ENCODE assay signal across 1 cellular context in genomic region chr15:40306908-40307307, GRCh38.
TF ChIP-seq lines count a peak whose summit lies in the region.

No MANE protein-coding gene starts in this region.

TF ChIP-seq in K562, 482 proteins besides CTCF, POLR2A, EP300 and RAD21:
- TF ChIP-seq, protein P1, sequence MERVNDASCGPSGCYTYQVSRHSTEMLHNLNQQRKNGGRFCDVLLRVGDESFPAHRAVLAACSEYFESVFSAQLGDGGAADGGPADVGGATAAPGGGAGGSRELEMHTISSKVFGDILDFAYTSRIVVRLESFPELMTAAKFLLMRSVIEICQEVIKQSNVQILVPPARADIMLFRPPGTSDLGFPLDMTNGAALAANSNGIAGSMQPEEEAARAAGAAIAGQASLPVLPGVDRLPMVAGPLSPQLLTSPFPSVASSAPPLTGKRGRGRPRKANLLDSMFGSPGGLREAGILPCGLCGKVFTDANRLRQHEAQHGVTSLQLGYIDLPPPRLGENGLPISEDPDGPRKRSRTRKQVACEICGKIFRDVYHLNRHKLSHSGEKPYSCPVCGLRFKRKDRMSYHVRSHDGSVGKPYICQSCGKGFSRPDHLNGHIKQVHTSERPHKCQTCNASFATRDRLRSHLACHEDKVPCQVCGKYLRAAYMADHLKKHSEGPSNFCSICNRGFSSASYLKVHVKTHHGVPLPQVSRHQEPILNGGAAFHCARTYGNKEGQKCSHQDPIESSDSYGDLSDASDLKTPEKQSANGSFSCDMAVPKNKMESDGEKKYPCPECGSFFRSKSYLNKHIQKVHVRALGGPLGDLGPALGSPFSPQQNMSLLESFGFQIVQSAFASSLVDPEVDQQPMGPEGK (CRISPR knock-in tag; IDR thresholded peaks at IDR 0.05; ENCODE audit: borderline replicate concordance): no peak
- TF ChIP-seq, protein P2, sequence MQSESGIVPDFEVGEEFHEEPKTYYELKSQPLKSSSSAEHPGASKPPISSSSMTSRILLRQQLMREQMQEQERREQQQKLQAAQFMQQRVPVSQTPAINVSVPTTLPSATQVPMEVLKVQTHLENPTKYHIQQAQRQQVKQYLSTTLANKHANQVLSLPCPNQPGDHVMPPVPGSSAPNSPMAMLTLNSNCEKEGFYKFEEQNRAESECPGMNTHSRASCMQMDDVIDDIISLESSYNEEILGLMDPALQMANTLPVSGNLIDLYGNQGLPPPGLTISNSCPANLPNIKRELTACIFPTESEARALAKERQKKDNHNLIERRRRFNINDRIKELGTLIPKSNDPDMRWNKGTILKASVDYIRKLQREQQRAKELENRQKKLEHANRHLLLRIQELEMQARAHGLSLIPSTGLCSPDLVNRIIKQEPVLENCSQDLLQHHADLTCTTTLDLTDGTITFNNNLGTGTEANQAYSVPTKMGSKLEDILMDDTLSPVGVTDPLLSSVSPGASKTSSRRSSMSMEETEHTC (IDR thresholded peaks at IDR 0.05): no peak
- TF ChIP-seq NONO (IDR thresholded peaks at IDR 0.05; ENCODE audit: low read depth in 2 of 2, low read length in 1 of 2): no peak
